ENCODE assay signal across 12 cellular contexts in the genomic region with DNA sequence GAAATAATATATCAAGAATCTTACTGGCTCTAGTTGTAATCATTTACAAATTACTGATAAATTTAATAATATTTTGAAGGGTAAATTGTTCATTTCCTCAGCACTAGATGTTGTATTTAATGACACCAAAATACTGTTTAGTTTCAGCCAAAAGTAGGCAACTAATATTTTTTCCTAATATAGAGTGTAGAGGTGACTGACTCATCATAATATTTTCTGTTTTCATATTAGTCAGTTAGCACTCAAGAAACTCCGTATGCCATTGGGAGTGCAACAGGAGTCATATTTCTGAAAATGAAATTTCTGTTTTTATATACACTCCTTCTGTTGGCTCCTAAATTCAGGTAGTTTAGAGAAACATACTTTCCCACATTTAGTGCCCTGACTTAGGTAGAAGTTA. TPM values are rescaled to one million over a fixed set of nuclear protein-coding genes. Genes with fewer than 3 reads are reported as not detected.
DNase-seq lines count a peak whose midpoint lies in the region; ATAC-seq, FAIRE-seq and TF ChIP-seq lines count a peak whose summit lies in the region.
"Had no signal": no experiment of that assay in that cellular context is flagged by ENCODE, and none has a peak within 500 bp of the region (broad histone marks: within the 10 kb centered on the region; RNA-seq: fewer than 3 reads in every experiment).

No MANE protein-coding gene starts in this region.

- H2BK5ac ChIP-seq in trophoblast cell (ENCODE audit: low read depth, low read length, poor library complexity): no peak overlapping the region

- H2AK5ac ChIP-seq in trophoblast cell (ENCODE audit: low read length): no peak overlapping the region

- no peak overlapping the region for H4K8ac ChIP-seq in trophoblast cell (ENCODE audit: low read depth, low read length)

- no peak overlapping the region for H3K9ac ChIP-seq in trophoblast cell (ENCODE audit: low read length)

- H3K27ac ChIP-seq in VCaP: peak overlapping the region; percentile 54
- no peak overlapping the region for H3K27ac ChIP-seq in thyroid gland
- no peak overlapping the region for H3K27ac ChIP-seq in trophoblast cell (ENCODE audit: low read depth, low read length)
- H3K27ac ChIP-seq: PC-9 had no signal

- no peak overlapping the region for H3K14ac ChIP-seq in trophoblast cell (ENCODE audit: low read length)

- H3K9me3 ChIP-seq in thyroid gland (no peaks in the 10 kb centered on the region), trophoblast cell (ENCODE audit: insufficient read depth, low read depth, low read length) (no peaks in the 10 kb centered on the region)

- H4K12ac ChIP-seq in trophoblast cell (ENCODE audit: low read depth, low read length): no peak overlapping the region

- TF ChIP-seq POLR2A in thyroid gland (IDR thresholded peaks at IDR 0.05): no peak

- H4K91ac ChIP-seq in trophoblast cell (ENCODE audit: low read depth, low read length): no peak overlapping the region

- H3K79me2 ChIP-seq in trophoblast cell (ENCODE audit: control insufficient read depth, insufficient read depth, low read length, poor library complexity): no peaks in the 10 kb centered on the region

- H3K4me1 Mint-ChIP-seq in effector memory CD8-positive, alpha-beta T cell (ENCODE audit: low read depth in 2 of 2): peaks cover 0 to 11% of the 10 kb centered on the region in 2 donors

- H3K4me1 ChIP-seq in thyroid gland: peaks cover 13 to 16% of the 10 kb centered on the region in 2 donors
- no peaks in the 10 kb centered on the region for H3K4me1 ChIP-seq in trophoblast cell (ENCODE audit: control insufficient read depth in 1 of 2, insufficient read depth in 2 of 2, low read length in 2 of 2)

- H3K4ac ChIP-seq in trophoblast cell (ENCODE audit: low read depth, low read length): no peak overlapping the region

- no peaks in the 10 kb centered on the region for H3K36me3 Mint-ChIP-seq in effector memory CD8-positive, alpha-beta T cell (ENCODE audit: insufficient read depth)

- H3K4me3 Mint-ChIP-seq in effector memory CD8-positive, alpha-beta T cell: no peak overlapping the region
- H3K4me3 Mint-ChIP-seq: activated CD4-positive, alpha-beta memory T cell treated with anti-CD3 and anti-CD28 coated beads, Interleukin-2, amount 10 ng/mL, durations not matched to agents 7 days and 5 days; neural crest cell had no signal

- H3K27me3 Mint-ChIP-seq in effector memory CD8-positive, alpha-beta T cell: no peaks in the 10 kb centered on the region

- intact Hi-C loops in thyroid gland (cut with DNase I): no loop called here

- no peak for TF ChIP-seq CTCF in VCaP (conservative IDR thresholded peaks at IDR 0.05)
- TF ChIP-seq CTCF in thyroid gland (IDR thresholded peaks at IDR 0.05): no peak

- H3K18ac ChIP-seq in trophoblast cell (ENCODE audit: low read length): no peak overlapping the region

- H2BK12ac ChIP-seq in trophoblast cell (ENCODE audit: low read length): no peak overlapping the region

- H3K9me3 Mint-ChIP-seq in effector memory CD8-positive, alpha-beta T cell: peaks cover 0 to 3% of the 10 kb centered on the region in 2 donors
- H3K9me3 Mint-ChIP-seq: activated CD4-positive, alpha-beta memory T cell treated with anti-CD3 and anti-CD28 coated beads, Interleukin-2, amount 10 ng/mL, durations not matched to agents 7 days and 5 days; neural crest cell had no signal

- H3K27ac Mint-ChIP-seq in effector memory CD8-positive, alpha-beta T cell: no peak overlapping the region
- H3K27ac Mint-ChIP-seq: activated CD4-positive, alpha-beta memory T cell treated with anti-CD3 and anti-CD28 coated beads, Interleukin-2, amount 10 ng/mL, durations not matched to agents 7 days and 5 days had no signal

- H2BK120ac ChIP-seq in trophoblast cell (ENCODE audit: insufficient read depth, low read length, poor library complexity): no peak overlapping the region

- no peak overlapping the region for H2AFZ ChIP-seq in trophoblast cell (ENCODE audit: insufficient read depth, low read length, poor library complexity)
- H2AFZ ChIP-seq: PC-9 had no signal

- FAIRE-seq in RCC 7860 (lab: Jason Lieb, UNC): no peak

- ATAC-seq in GM21367 (IDR thresholded peaks at IDR 0.05; ENCODE audit: unreplicated experiment) (peak; percentile 89), HG03064 (IDR thresholded peaks at IDR 0.05; ENCODE audit: low read depth, unreplicated experiment) (peak; percentile 80)
- no peak for ATAC-seq in effector memory CD8-positive, alpha-beta T cell (replicated peaks)

- H3K79me1 ChIP-seq in trophoblast cell (ENCODE audit: low read length): no peaks in the 10 kb centered on the region

- no peak overlapping the region for H3K23ac ChIP-seq in trophoblast cell (ENCODE audit: low read length)

- H3K27me3 ChIP-seq in thyroid gland (no peaks in the 10 kb centered on the region), trophoblast cell (ENCODE audit: insufficient read depth, low read length) (no peaks in the 10 kb centered on the region)

- no peak overlapping the region for H3K4me2 ChIP-seq in trophoblast cell (ENCODE audit: low read length)
- H3K4me2 ChIP-seq: PC-9 had no signal

- H3K36me3 ChIP-seq in thyroid gland (no peaks in the 10 kb centered on the region), trophoblast cell (ENCODE audit: control insufficient read depth in 1 of 2, insufficient read depth in 2 of 2, low read length in 2 of 2) (no peaks in the 10 kb centered on the region)

- H3K4me3 ChIP-seq in thyroid gland (replicated peaks in 1 of 3) (no peak overlapping the region), trophoblast cell (ENCODE audit: low read depth, low read length) (no peak overlapping the region)
- H3K4me3 ChIP-seq: PC-9 had no signal

- WGBS in thyroid gland, 2 donors: 68 to 84% methylated on average over 1 of the region's 1 CpG
- no CpG with 5 or more reads among the region's 1 CpG for WGBS in trophoblast cell (ENCODE audit: extremely low coverage, insufficient coverage, insufficient read length)

- DNase-seq in ELR (ENCODE audit: low read depth) (peak; percentile 9), thyroid gland (no peak), trophoblast cell (no peak), RCC 7860 (ENCODE audit: low spot score) (no peak)
- DNase-seq in effector memory CD8-positive, alpha-beta T cell: no peak
- DNase-seq: activated CD4-positive, alpha-beta memory T cell treated with anti-CD3 and anti-CD28 coated beads, Interleukin-2, amount 10 ng/mL, durations not matched to agents 7 days and 5 days; central memory CD4-positive, alpha-beta T cell; PC-9 had no signal

RNA-seq across cellular contexts. Expression of gene PTPN13, which starts 36.6 kb away (rescaled TPM):
- total RNA-seq in thyroid gland: 10 to 100 TPM; 49.7 to 89.5 (median 64.0) TPM
- polyA plus RNA-seq in trophoblast cell (2013): 8.9 and 9.4 TPM in 2 replicates
